Comparison of ENCODE assay signal across 8 cellular contexts in the genomic region with DNA sequence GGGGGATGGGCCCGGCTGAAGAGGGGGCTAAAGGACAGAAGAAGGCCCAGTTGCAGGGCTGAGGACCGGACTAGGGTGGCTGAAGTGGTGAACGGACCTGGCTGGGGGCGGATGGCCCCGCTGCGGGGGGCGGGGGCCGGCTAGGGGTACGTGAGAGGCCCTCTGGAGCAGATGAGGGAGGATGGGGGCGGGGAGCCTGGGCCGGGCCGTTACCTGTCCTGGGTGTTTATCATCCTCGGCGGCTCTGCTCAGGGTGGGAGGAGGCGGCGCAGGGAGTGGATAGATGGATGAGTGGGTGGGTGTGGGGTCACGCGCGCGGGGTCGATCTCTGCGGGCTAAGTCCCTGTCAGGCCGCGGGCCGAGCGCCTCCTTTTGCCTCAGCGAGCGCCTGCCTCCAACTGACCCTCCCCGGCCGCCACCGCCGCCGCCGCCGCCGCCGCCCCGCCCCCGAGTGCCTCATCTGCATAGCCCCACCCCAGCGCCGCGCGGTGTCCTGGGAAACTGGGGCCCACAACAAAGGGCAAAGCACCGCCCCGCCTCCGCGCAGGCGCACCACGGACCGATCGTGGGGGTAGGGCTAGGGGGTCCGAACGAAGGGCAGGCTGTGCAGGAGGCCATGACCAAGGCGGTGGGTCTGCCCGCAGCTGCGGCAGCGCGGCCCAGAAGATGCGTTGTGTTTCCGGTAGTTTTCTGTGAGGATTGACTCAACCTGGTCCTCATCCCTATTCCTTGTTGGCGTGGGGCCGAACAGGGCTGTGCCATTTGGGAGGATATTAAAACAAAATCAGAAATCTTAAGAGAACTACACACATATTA.
DNase-seq lines count a peak whose midpoint lies in the region; ATAC-seq and TF ChIP-seq lines count a peak whose summit lies in the region.

No MANE protein-coding gene starts in this region.

- H3K27me3 Mint-ChIP-seq in activated naive CD4-positive, alpha-beta T cell treated with anti-CD3 and anti-CD28 coated beads, Interleukin-2, amount 50 U/mL, for 24 hours, result no peaks in the 10 kb centered on the region

- no peaks in the 10 kb centered on the region for H3K9me3 ChIP-seq in SK-N-MC (ENCODE audit: low read depth, low read length)

- no peaks in the 10 kb centered on the region for H3K36me3 ChIP-seq in SK-N-MC (ENCODE audit: insufficient read depth, low read length)

- peaks cover 2% of the 10 kb centered on the region for H3K36me3 Mint-ChIP-seq in activated naive CD4-positive, alpha-beta T cell treated with anti-CD3 and anti-CD28 coated beads, Interleukin-2, amount 50 U/mL, for 24 hours

- peak overlapping the region; percentile 82 for H3K4me3 Mint-ChIP-seq in activated naive CD4-positive, alpha-beta T cell treated with anti-CD3 and anti-CD28 coated beads, Interleukin-2, amount 50 U/mL, for 24 hours

- no peak for TF ChIP-seq CTCF in omental fat pad (IDR thresholded peaks at IDR 0.05)

- no peaks in the 10 kb centered on the region for H3K9me3 Mint-ChIP-seq in activated naive CD4-positive, alpha-beta T cell treated with anti-CD3 and anti-CD28 coated beads, Interleukin-2, amount 50 U/mL, for 24 hours

- peak overlapping the region; percentile 82 for H3K4me3 ChIP-seq in SK-N-MC

- H3K27ac Mint-ChIP-seq in activated naive CD4-positive, alpha-beta T cell treated with anti-CD3 and anti-CD28 coated beads, Interleukin-2, amount 50 U/mL, for 24 hours, result peak overlapping the region; percentile 25

- H3K9ac ChIP-seq in SK-N-MC (ENCODE audit: insufficient read length), result peak overlapping the region; percentile 85

- H3K4me1 Mint-ChIP-seq in activated naive CD4-positive, alpha-beta T cell treated with anti-CD3 and anti-CD28 coated beads, Interleukin-2, amount 50 U/mL, for 24 hours, result peaks cover 53% of the 10 kb centered on the region

- H3K27ac ChIP-seq in SK-N-MC, result peak overlapping the region; percentile 52; the same call in 1 of the 2 replicates
- peak overlapping the region; percentile 97 for H3K27ac ChIP-seq in temporal lobe (ENCODE audit: low read depth, low read length)

- ATAC-seq in HG02571 (IDR thresholded peaks at IDR 0.05; ENCODE audit: unreplicated experiment) (peak; percentile 91), omental fat pad (ENCODE audit: low FRiP score) (peak; percentile 92)

- DNase-seq in GF-D8 (lab: John Stamatoyannopoulos, UW) (peak; percentile 72), NCI-H1092 (lab: John Stamatoyannopoulos, UW) (peak; percentile 90), SK-N-MC (ENCODE audit: low read depth, low spot score) (no peak), globus pallidus (ENCODE audit: low spot score) (peak; percentile 96), omental fat pad (ENCODE audit: low spot score) (peak; percentile 94)
